34 cellular contexts compared by ENCODE assay signal in the genomic region with DNA sequence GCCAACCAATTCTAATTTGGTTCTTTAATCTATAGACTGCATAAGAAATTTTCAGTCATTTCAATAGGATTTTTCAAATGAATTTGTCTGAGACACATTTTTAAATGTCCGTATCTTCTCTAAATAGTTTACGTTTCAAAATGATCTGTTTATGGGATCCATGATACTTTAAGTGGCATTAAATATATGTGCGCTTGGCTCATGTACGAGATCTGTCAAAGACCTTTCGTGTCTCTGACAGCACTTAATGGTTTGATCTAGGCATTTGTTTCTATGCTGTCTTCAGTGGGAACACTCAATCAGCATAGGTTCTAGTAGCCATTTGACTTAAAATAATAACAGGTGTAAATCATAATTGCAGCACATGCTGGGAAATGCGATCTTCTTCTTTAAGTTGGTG.
"Had no signal": no experiment of that assay in that cellular context is flagged by ENCODE, and none has a peak within 500 bp of the region (broad histone marks: within the 10 kb centered on the region; RNA-seq: fewer than 3 reads in every experiment).

No MANE protein-coding gene starts in this region.

- H3K27me3 ChIP-seq: MG63 had no signal

- H3K4me3 ChIP-seq: MG63 had no signal

- H3K36me3 ChIP-seq: MG63 had no signal

- H3K9ac ChIP-seq: KMS-11 had no signal

- H3K4me2 ChIP-seq: KMS-11 had no signal

- H3K9me3 ChIP-seq: MG63 had no signal

- DNase-seq: Karpas-422, Kasumi-1, KG1, MG63, MM.1S, MV-4-11, NCI-H1048, NCI-H1092, NCI-H1092 treated with DMSO at 0.1 percent for 48 hours, NCI-H1105, NCI-H1105 treated with DMSO at 0.1 percent for 48 hours, NCI-H1417, NCI-H1417 treated with DMSO at 0.1 percent for 48 hours, NCI-H1436, NCI-H1436 treated with DMSO at 0.1 percent for 48 hours, NCI-H146, NCI-H1694, NCI-H1694 treated with DMSO at 0.1 percent for 48 hours, NCI-H187, NCI-H187 treated with DMSO at 0.1 percent for 48 hours, NCI-H1930, NCI-H2029, NCI-H2029 treated with DMSO at 0.1 percent for 48 hours, NCI-H2081, NCI-H2107, NCI-H2171, NCI-H2171 treated with DMSO at 0.1 percent for 48 hours, NCI-H2227 treated with DMSO at 0.1 percent for 48 hours, NCI-H226, NCI-H345, NCI-H446, NCI-H446 treated with DMSO at 0.1 percent for 48 hours, NCI-H510A had no signal

- H3K27ac ChIP-seq: KMS-11 had no signal
